1 cellular context compared by ENCODE assay signal in the genomic region with DNA sequence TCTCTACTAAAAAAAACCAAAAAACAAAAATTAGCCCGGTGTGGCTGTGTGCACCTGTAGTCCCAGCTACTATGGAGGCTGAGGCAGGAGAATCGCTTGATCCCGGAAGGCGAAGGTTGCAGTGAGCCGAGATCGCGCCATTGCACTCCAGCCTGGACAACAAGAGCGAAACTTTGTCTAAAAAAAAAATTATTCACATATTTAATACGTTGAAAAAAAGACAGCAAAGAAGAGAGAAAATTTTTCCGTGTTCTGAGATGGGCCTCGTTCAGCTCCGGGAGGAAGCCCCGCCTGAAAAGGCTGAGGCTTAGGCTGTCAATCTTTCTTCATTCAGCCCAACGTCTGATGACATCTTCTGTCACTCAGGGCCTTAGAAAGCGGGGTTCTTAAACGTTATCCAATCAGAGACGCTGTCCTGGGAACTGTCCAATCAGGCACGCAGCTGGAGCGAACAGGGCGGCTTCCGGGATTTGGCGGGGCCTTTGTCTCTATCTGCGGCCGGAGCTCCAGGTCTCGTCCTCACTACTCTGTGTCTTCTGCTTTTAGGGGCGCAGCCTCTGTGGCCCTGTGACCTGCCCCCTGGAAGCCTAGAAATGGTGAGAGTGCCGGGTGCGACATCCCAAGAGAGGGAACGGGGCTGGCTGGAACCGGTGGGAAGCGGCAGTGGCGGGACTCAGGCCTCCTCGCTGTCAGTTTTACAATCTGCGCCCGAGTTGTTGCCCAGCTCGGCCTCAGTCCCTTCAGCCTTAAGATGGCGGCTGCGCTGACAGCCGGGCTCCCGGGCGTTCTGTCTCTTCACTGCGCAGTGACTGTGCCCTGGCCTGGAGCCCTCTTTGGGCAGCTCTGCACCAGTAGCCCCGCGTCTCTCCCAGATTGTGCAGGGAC.
TF ChIP-seq lines count a peak whose summit lies in the region.

A gene (plus strand): TSS at position 485 of the 885 bp plus-strand sequence. CDS start 109 bp downstream, at position 594.

TF ChIP-seq in Ishikawa, 13 proteins besides CTCF, POLR2A, EP300 and RAD21 (continued from another document):
- TF ChIP-seq, protein P1, sequence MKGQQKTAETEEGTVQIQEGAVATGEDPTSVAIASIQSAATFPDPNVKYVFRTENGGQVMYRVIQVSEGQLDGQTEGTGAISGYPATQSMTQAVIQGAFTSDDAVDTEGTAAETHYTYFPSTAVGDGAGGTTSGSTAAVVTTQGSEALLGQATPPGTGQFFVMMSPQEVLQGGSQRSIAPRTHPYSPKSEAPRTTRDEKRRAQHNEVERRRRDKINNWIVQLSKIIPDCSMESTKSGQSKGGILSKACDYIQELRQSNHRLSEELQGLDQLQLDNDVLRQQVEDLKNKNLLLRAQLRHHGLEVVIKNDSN (IDR thresholded peaks at IDR 0.05), result no peak
